ENCODE assay signal across 21 cellular contexts in genomic region chr17:41676058-41676419, GRCh38. TPM values are rescaled to one million over a fixed set of nuclear protein-coding genes. Genes with fewer than 3 reads are reported as not detected.
DNase-seq lines count a peak whose midpoint lies in the region; ATAC-seq and TF ChIP-seq lines count a peak whose summit lies in the region.
"Had no signal": no experiment of that assay in that cellular context is flagged by ENCODE, and none has a peak within 500 bp of the region (broad histone marks: within the 10 kb centered on the region; RNA-seq: fewer than 3 reads in every experiment).

No MANE protein-coding gene starts in this region.

- no peak overlapping the region for H3K23ac ChIP-seq in mesenchymal stem cell (ENCODE audit: low read length in 2 of 2)

- H2BK5ac ChIP-seq in mesenchymal stem cell (ENCODE audit: low read depth, low read length, poor library complexity, severe bottlenecking) = peak overlapping the region; percentile 77

- H2BK120ac ChIP-seq in mesenchymal stem cell (ENCODE audit: low read depth, low read length) = no peak overlapping the region

- no peak overlapping the region for H4K8ac ChIP-seq in mesenchymal stem cell (ENCODE audit: low read length)

- H3K9me3 ChIP-seq in BLaER1 (peaks cover 18% of the 10 kb centered on the region), body of pancreas (no peaks in the 10 kb centered on the region), mesenchymal stem cell (ENCODE audit: control insufficient read depth, low read length) (no peaks in the 10 kb centered on the region)
- H3K9me3 ChIP-seq: heart right ventricle, Peyer's patch, right atrium auricular region had no signal

- no peak overlapping the region for H3K4me3 ChIP-seq in BLaER1
- no peak overlapping the region for H3K4me3 ChIP-seq in body of pancreas
- no peak overlapping the region for H3K4me3 ChIP-seq in mesenchymal stem cell (ENCODE audit: insufficient read depth in 1 of 2, low read depth in 1 of 2, low read length in 2 of 2)
- H3K4me3 ChIP-seq: heart right ventricle, Peyer's patch, right atrium auricular region had no signal

- H3K4me2 ChIP-seq in BLaER1 (peak overlapping the region; percentile 39), mesenchymal stem cell (ENCODE audit: low read length, poor library complexity, severe bottlenecking) (no peak overlapping the region)

- no peak overlapping the region for H3K18ac ChIP-seq in mesenchymal stem cell (ENCODE audit: low read depth in 1 of 2, low read length in 2 of 2)

- no peak overlapping the region for H4K91ac ChIP-seq in mesenchymal stem cell (ENCODE audit: low read length)

- H3K4me1 ChIP-seq in BLaER1 (peaks cover 25% of the 10 kb centered on the region), body of pancreas (peaks cover 21% of the 10 kb centered on the region), mesenchymal stem cell (ENCODE audit: control insufficient read depth, insufficient read depth, low read depth, low read length) (peaks cover 12% of the 10 kb centered on the region)
- H3K4me1 ChIP-seq: right atrium auricular region had no signal

- no peak overlapping the region for H3K4ac ChIP-seq in mesenchymal stem cell (ENCODE audit: low read depth in 1 of 2, low read length in 2 of 2)

- H3K27ac ChIP-seq in BLaER1 (no peak overlapping the region), body of pancreas (peak overlapping the region; percentile 41 to 70 (median 58)), mesenchymal stem cell (ENCODE audit: low read length, poor library complexity, severe bottlenecking) (peak overlapping the region; percentile 84)
- H3K27ac ChIP-seq: right atrium auricular region, WERI-Rb-1 had no signal

- H2BK15ac ChIP-seq in mesenchymal stem cell (ENCODE audit: low read depth, poor library complexity, severe bottlenecking) = no peak overlapping the region

- TF ChIP-seq CTCF in body of pancreas (IDR thresholded peaks at IDR 0.05) = no peak

- H3K9ac ChIP-seq in BLaER1 = no peak overlapping the region
- H3K9ac ChIP-seq in mesenchymal stem cell (ENCODE audit: low read length) = no peak overlapping the region

- H3K27me3 ChIP-seq in BLaER1 = peaks cover 7% of the 10 kb centered on the region; the same call in 1 of the 2 replicates
- no peaks in the 10 kb centered on the region for H3K27me3 ChIP-seq in body of pancreas
- H3K27me3 ChIP-seq in mesenchymal stem cell (ENCODE audit: control insufficient read depth in 1 of 2, insufficient read depth in 1 of 2, low read length in 2 of 2) = no peaks in the 10 kb centered on the region
- H3K27me3 ChIP-seq: heart right ventricle, Peyer's patch, right atrium auricular region had no signal

- no peak overlapping the region for H2AK5ac ChIP-seq in mesenchymal stem cell (ENCODE audit: low read length, severe bottlenecking)

- no peaks in the 10 kb centered on the region for H3K79me1 ChIP-seq in mesenchymal stem cell (replicated peaks; ENCODE audit: low read length, poor library complexity, severe bottlenecking)

- WGBS in body of pancreas, 2 donors = 21 to 37% methylated on average over 3 of the region's 3 CpGs
- 92% methylated on average over 2 of the region's 3 CpGs for WGBS in mesenchymal stem cell

- no peak overlapping the region for H2BK12ac ChIP-seq in mesenchymal stem cell (ENCODE audit: low read length in 2 of 2)

- intact Hi-C loops in body of pancreas (cut with DNase I) = no loop called here
- intact Hi-C loops in sciatic nerve (cut with DNase I) = no loop called here

- ATAC-seq in HG02970 (IDR thresholded peaks at IDR 0.05; ENCODE audit: low FRiP score, unreplicated experiment) (peak; percentile 4), body of pancreas (peak; percentile 4), sciatic nerve (no peak)
- ATAC-seq: heart right ventricle had no signal

- TF ChIP-seq POLR2A in body of pancreas (IDR thresholded peaks at IDR 0.05) = no peak

- H3K14ac ChIP-seq in mesenchymal stem cell (ENCODE audit: low read length in 2 of 2) = no peak overlapping the region

- no peak for DNase-seq in body of pancreas
- no peak for DNase-seq in mesenchymal stem cell
- no peak for DNase-seq in HUDEP-2 (lab: John Stamatoyannopoulos, UW; ENCODE audit: unreplicated experiment in 76 of 76)
- no peak for DNase-seq in sciatic nerve (ENCODE audit: low spot score)
- DNase-seq in medulla oblongata (ENCODE audit: extremely low spot score) = no peak
- DNase-seq in globus pallidus (ENCODE audit: low spot score) = no peak
- DNase-seq: activated CD8-positive, alpha-beta memory T cell treated with anti-CD3 and anti-CD28 coated beads for 24 hours; central memory CD4-positive, alpha-beta T cell; effector CD8-positive, alpha-beta T cell; heart right ventricle; islet precursor cell; NCI-H1436 treated with DMSO at 0.1 percent for 48 hours; WERI-Rb-1 had no signal

- no peak overlapping the region for H2AFZ ChIP-seq in mesenchymal stem cell (ENCODE audit: low read depth, low read length)

- H3K36me3 ChIP-seq in BLaER1 (no peaks in the 10 kb centered on the region), body of pancreas (replicated peaks in 1 of 2; ENCODE audit: insufficient read depth in 1 of 2, low read depth in 2 of 2) (no peaks in the 10 kb centered on the region), mesenchymal stem cell (ENCODE audit: control insufficient read depth in 1 of 2, insufficient read depth in 2 of 2, low read depth in 1 of 2, low read length in 2 of 2) (no peaks in the 10 kb centered on the region)
- H3K36me3 ChIP-seq: heart right ventricle, Peyer's patch, right atrium auricular region, WERI-Rb-1 had no signal

- H4K20me1 ChIP-seq in BLaER1 = no peaks in the 10 kb centered on the region

RNA-seq across cellular contexts. Expression of gene EIF1, which starts 12.6 kb away (rescaled TPM):
- 100 to 1,000 TPM in 1 of 2 donors, 10 to 100 TPM in 1; 99.5 to 120 TPM for total RNA-seq in body of pancreas
- polyA plus RNA-seq in mesenchymal stem cell (2013, experiment 1 of 2) = 1,039 TPM
- polyA plus RNA-seq in mesenchymal stem cell (2013, experiment 2 of 2) = 1,049 TPM
- 891 TPM for total RNA-seq in sciatic nerve

RNA-seq across cellular contexts. Expression of gene GAST, which starts 36.1 kb away (rescaled TPM):
- total RNA-seq in body of pancreas = not detected
- polyA plus RNA-seq in mesenchymal stem cell (2013, experiment 1 of 2) = not detected
- polyA plus RNA-seq in mesenchymal stem cell (2013, experiment 2 of 2) = not detected
- not detected for total RNA-seq in sciatic nerve
- total RNA-seq: activated T-helper 2 cell treated with anti-CD3 and anti-CD28 coated beads, Interferon-gamma antibody, Interleukin-2, Interleukin-4, amounts not matched to agents 10 μg/mL and 5 μg/mL and 100 μg/mL, durations not matched to agents 14 hours and 24 hours and 36 hours; fibroblast of lung; heart right ventricle; Peyer's patch; right atrium auricular region; subcutaneous adipose tissue had no signal
- polyA plus RNA-seq: AG04450, fibroblast of lung, heart right ventricle had no signal

RNA-seq across cellular contexts. Expression of gene KRT17, which starts 51.7 kb away (rescaled TPM):
- total RNA-seq in body of pancreas (1 to 10 TPM; 4.4 to 5.9 TPM), sciatic nerve (not detected)
- 0.10 TPM for polyA plus RNA-seq in mesenchymal stem cell (2013, experiment 1 of 2)
- not detected for polyA plus RNA-seq in mesenchymal stem cell (2013, experiment 2 of 2)
- total RNA-seq: activated T-helper 2 cell treated with anti-CD3 and anti-CD28 coated beads, Interferon-gamma antibody, Interleukin-2, Interleukin-4, amounts not matched to agents 10 μg/mL and 5 μg/mL and 100 μg/mL, durations not matched to agents 14 hours and 24 hours and 36 hours; heart right ventricle; right atrium auricular region; subcutaneous adipose tissue had no signal

RNA-seq across cellular contexts. Expression of gene HAP1, which starts 58.4 kb away (rescaled TPM):
- total RNA-seq in body of pancreas (1 to 10 TPM in 1 of 2 donors, under 1 TPM in 1; 0.52 to 1.3 TPM), sciatic nerve (0.09 TPM)
- polyA plus RNA-seq in mesenchymal stem cell (2013, experiment 1 of 2) = 1.6 TPM
- 1.5 TPM for polyA plus RNA-seq in mesenchymal stem cell (2013, experiment 2 of 2)
- total RNA-seq: subcutaneous adipose tissue had no signal
